ENCODE assay signal across 14 cellular contexts in the genomic region with DNA sequence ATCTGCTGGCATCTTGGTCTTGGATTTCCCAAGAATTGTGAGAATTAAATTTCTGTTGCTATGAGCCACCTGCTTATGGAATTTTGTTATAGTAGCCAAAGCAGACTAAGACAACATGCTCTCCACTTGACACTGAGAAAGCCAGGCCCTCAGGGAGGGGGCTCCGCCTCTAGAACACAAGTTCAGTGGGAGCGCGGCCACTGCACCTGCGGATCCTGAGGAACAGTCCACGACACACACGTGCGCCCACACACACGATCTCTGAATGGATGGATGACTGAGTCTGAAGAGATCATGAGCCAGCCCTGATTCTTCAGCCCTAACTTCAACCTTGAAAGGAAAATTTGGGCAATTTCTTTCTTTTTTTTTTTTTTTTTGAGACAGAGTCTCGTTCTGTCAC.
A peak's percentile ranks its signal among the peaks of the same experiment; 100 is the strongest.
DNase-seq lines count a peak whose midpoint lies in the region; ATAC-seq and TF ChIP-seq lines count a peak whose summit lies in the region.
"Had no signal": no experiment of that assay in that cellular context is flagged by ENCODE, and none has a peak within 500 bp of the region (broad histone marks: within the 10 kb centered on the region; RNA-seq: fewer than 3 reads in every experiment).

No MANE protein-coding gene starts in this region.

- H3K9me3 ChIP-seq in endodermal cell (ENCODE audit: control insufficient read depth, low read length) (no peaks in the 10 kb centered on the region), trophoblast cell (ENCODE audit: insufficient read depth, low read depth, low read length) (no peaks in the 10 kb centered on the region), upper lobe of right lung (no peaks in the 10 kb centered on the region)
- H3K9me3 ChIP-seq: Caco-2 had no signal

- H2BK5ac ChIP-seq in trophoblast cell (ENCODE audit: low read depth, low read length, poor library complexity) = no peak overlapping the region

- H3K36me3 ChIP-seq in endodermal cell (ENCODE audit: control insufficient read depth, insufficient read depth, low read length) = no peaks in the 10 kb centered on the region
- H3K36me3 ChIP-seq in trophoblast cell (ENCODE audit: control insufficient read depth in 1 of 2, insufficient read depth in 2 of 2, low read length in 2 of 2) = peaks cover 10 to 25% of the 10 kb centered on the region in 2 experiments
- H3K36me3 ChIP-seq in upper lobe of right lung = peaks cover 16% of the 10 kb centered on the region

- peak overlapping the region; percentile 49 for H3K18ac ChIP-seq in trophoblast cell (ENCODE audit: low read length)

- H3K27ac ChIP-seq in endodermal cell (ENCODE audit: low read depth, low read length) (no peak overlapping the region), trophoblast cell (ENCODE audit: low read depth, low read length) (no peak overlapping the region), upper lobe of right lung (no peak overlapping the region)

- H3K27me3 Mint-ChIP-seq in endodermal cell (ENCODE audit: insufficient read depth) = no peaks in the 10 kb centered on the region

- H3K27me3 ChIP-seq in endodermal cell (ENCODE audit: control insufficient read depth, insufficient read depth, low read length, poor library complexity, severe bottlenecking) (no peaks in the 10 kb centered on the region), trophoblast cell (ENCODE audit: insufficient read depth, low read length) (no peaks in the 10 kb centered on the region), upper lobe of right lung (no peaks in the 10 kb centered on the region)

- H3K9me3 Mint-ChIP-seq in endodermal cell = no peaks in the 10 kb centered on the region
- H3K9me3 Mint-ChIP-seq: CD14-positive monocyte had no signal

- no peak for TF ChIP-seq CTCF in endodermal cell (conservative IDR thresholded peaks at IDR 0.05)
- no peak for TF ChIP-seq CTCF in upper lobe of right lung (IDR thresholded peaks at IDR 0.05)

- H2BK120ac ChIP-seq in trophoblast cell (ENCODE audit: insufficient read depth, low read length, poor library complexity) = no peak overlapping the region

- peaks cover 9% of the 10 kb centered on the region for H3K79me2 ChIP-seq in trophoblast cell (ENCODE audit: control insufficient read depth, insufficient read depth, low read length, poor library complexity)

- peaks cover 2% of the 10 kb centered on the region for H3K79me1 ChIP-seq in trophoblast cell (ENCODE audit: low read length)

- H3K27ac Mint-ChIP-seq in endodermal cell = peak overlapping the region; percentile 66

- H4K91ac ChIP-seq in trophoblast cell (ENCODE audit: low read depth, low read length) = no peak overlapping the region

- no peak overlapping the region for H3K23ac ChIP-seq in trophoblast cell (ENCODE audit: low read length)

- no peak overlapping the region for H2AK5ac ChIP-seq in trophoblast cell (ENCODE audit: low read length)

- H3K9ac ChIP-seq in endodermal cell (ENCODE audit: extremely low read depth, low read length, poor library complexity, severe bottlenecking) = no peak overlapping the region
- H3K9ac ChIP-seq in trophoblast cell (ENCODE audit: low read length) = no peak overlapping the region

- H3K4me3 Mint-ChIP-seq in endodermal cell = no peak overlapping the region
- H3K4me3 Mint-ChIP-seq: CD14-positive monocyte had no signal

- WGBS in endodermal cell (ENCODE audit: insufficient coverage in 1 of 2, insufficient read length in 1 of 2), 2 experiments = 97 to 99% methylated on average over 8 to 9 of the region's 9 CpGs
- WGBS in trophoblast cell (ENCODE audit: extremely low coverage, insufficient coverage, insufficient read length) = no CpG with 5 or more reads among the region's 9 CpGs

- ATAC-seq in upper lobe of right lung (no peak), HG02970 (IDR thresholded peaks at IDR 0.05; ENCODE audit: low FRiP score, unreplicated experiment) (no peak)

- peaks cover 61% of the 10 kb centered on the region for H3K36me3 Mint-ChIP-seq in endodermal cell (ENCODE audit: low read depth)

- no peaks in the 10 kb centered on the region for H3K4me1 Mint-ChIP-seq in endodermal cell
- H3K4me1 Mint-ChIP-seq: CD14-positive monocyte had no signal

- no peak overlapping the region for H3K4me3 ChIP-seq in endodermal cell (ENCODE audit: low read length)
- H3K4me3 ChIP-seq in trophoblast cell (ENCODE audit: low read depth, low read length) = no peak overlapping the region
- no peak overlapping the region for H3K4me3 ChIP-seq in upper lobe of right lung

- H3K14ac ChIP-seq in trophoblast cell (ENCODE audit: low read length) = no peak overlapping the region

- DNase-seq in activated effector memory CD4-positive, alpha-beta T cell treated with anti-CD3 and anti-CD28 coated beads, Interleukin-2, amount 50 U/mL, for 16 hours = peak; percentile 43
- no peak for DNase-seq in activated effector memory CD4-positive, alpha-beta T cell treated with Interleukin-2 at 50 U/mL for 16 hours
- DNase-seq in endodermal cell (no peak), trophoblast cell (no peak), upper lobe of right lung (peak; percentile 34), medulla oblongata (ENCODE audit: extremely low spot score) (no peak), NCI-H2171 treated with DMSO at 0.1 percent for 48 hours (lab: John Stamatoyannopoulos, UW) (no peak)
- DNase-seq: Caco-2, HCEC 1CT, MV-4-11, NCI-H1417 treated with DMSO at 0.1 percent for 48 hours, NCI-H2029 had no signal

- H3K4me2 ChIP-seq in trophoblast cell (ENCODE audit: low read length) = no peak overlapping the region

- intact Hi-C loops in upper lobe of right lung (cut with DNase I) = no loop called here

- no peak overlapping the region for H4K8ac ChIP-seq in trophoblast cell (ENCODE audit: low read depth, low read length)

- no peak overlapping the region for H2AFZ ChIP-seq in trophoblast cell (ENCODE audit: insufficient read depth, low read length, poor library complexity)

- no peak overlapping the region for H4K12ac ChIP-seq in trophoblast cell (ENCODE audit: low read depth, low read length)

- no peak overlapping the region for H2BK12ac ChIP-seq in trophoblast cell (ENCODE audit: low read length)

- no peak overlapping the region for H3K4ac ChIP-seq in trophoblast cell (ENCODE audit: low read depth, low read length)

- H3K4me1 ChIP-seq in endodermal cell (ENCODE audit: control insufficient read depth, insufficient read depth, low read length) (no peaks in the 10 kb centered on the region), trophoblast cell (ENCODE audit: control insufficient read depth in 1 of 2, insufficient read depth in 2 of 2, low read length in 2 of 2) (peaks cover 7 to 13% of the 10 kb centered on the region in 2 experiments), upper lobe of right lung (peaks cover 21% of the 10 kb centered on the region)
- H3K4me1 ChIP-seq: Caco-2 had no signal

Comparison
In these comparisons a context has a peak if more than half of its experiments do, and no peak if none do; other contexts are left out.
1. DNase-seq: peak in activated effector memory CD4-positive, alpha-beta T cell treated with anti-CD3 and anti-CD28 coated beads, Interleukin-2, amount 50 U/mL, for 16 hours (single experiment) and upper lobe of right lung (single experiment); none in activated effector memory CD4-positive, alpha-beta T cell treated with Interleukin-2 at 50 U/mL for 16 hours (single experiment), endodermal cell (single experiment), trophoblast cell (0 of 2), medulla oblongata (single experiment) and NCI-H2171 treated with DMSO at 0.1 percent for 48 hours (single experiment).